ENCODE assay signal across 16 cellular contexts in genomic region chr13:33869005-33869404, GRCh38. TPM values are rescaled to one million over a fixed set of nuclear protein-coding genes. Genes with fewer than 3 reads are reported as not detected.
A peak's percentile ranks its signal among the peaks of the same experiment; 100 is the strongest.
DNase-seq lines count a peak whose midpoint lies in the region; ATAC-seq and TF ChIP-seq lines count a peak whose summit lies in the region.
"Had no signal": no experiment of that assay in that cellular context is flagged by ENCODE, and none has a peak within 500 bp of the region (broad histone marks: within the 10 kb centered on the region; RNA-seq: fewer than 3 reads in every experiment).

No MANE protein-coding gene starts in this region.

- TF ChIP-seq POLR2A in adrenal gland (IDR thresholded peaks at IDR 0.05): no peak

- H3K4me3 ChIP-seq in adrenal gland: no peak overlapping the region
- H3K4me3 ChIP-seq: SK-N-MC had no signal

- H3K36me3 ChIP-seq in adrenal gland (replicated peaks in 1 of 2): no peaks in the 10 kb centered on the region

- no peaks in the 10 kb centered on the region for H3K4me1 Mint-ChIP-seq in stimulated activated naive CD8-positive, alpha-beta T cell treated with anti-CD3 and anti-CD28 coated beads, Interleukin-15, Interleukin-2, amounts not matched to agents 100 ng/mL and 50 ng/mL, for 24 hours (ENCODE audit: low read depth)

- H3K27me3 Mint-ChIP-seq in stimulated activated naive CD8-positive, alpha-beta T cell treated with anti-CD3 and anti-CD28 coated beads, Interleukin-15, Interleukin-2, amounts not matched to agents 100 ng/mL and 50 ng/mL, for 24 hours: no peaks in the 10 kb centered on the region
- H3K27me3 Mint-ChIP-seq: B cell had no signal

- H3K9me3 Mint-ChIP-seq in stimulated activated naive CD8-positive, alpha-beta T cell treated with anti-CD3 and anti-CD28 coated beads, Interleukin-15, Interleukin-2, amounts not matched to agents 100 ng/mL and 50 ng/mL, for 24 hours: no peaks in the 10 kb centered on the region
- H3K9me3 Mint-ChIP-seq: CD8-positive, alpha-beta T cell had no signal

- H3K4me3 Mint-ChIP-seq in stimulated activated naive CD8-positive, alpha-beta T cell treated with anti-CD3 and anti-CD28 coated beads, Interleukin-15, Interleukin-2, amounts not matched to agents 100 ng/mL and 50 ng/mL, for 24 hours: no peak overlapping the region
- H3K4me3 Mint-ChIP-seq: B cell; CD8-positive, alpha-beta T cell had no signal

- TF ChIP-seq CTCF in adrenal gland (IDR thresholded peaks at IDR 0.05): no peak

- ATAC-seq in stimulated activated naive CD8-positive, alpha-beta T cell treated with anti-CD3 and anti-CD28 coated beads, Interleukin-15, Interleukin-2, amounts not matched to agents 100 U/mL and 50 U/mL, for 24 hours: no peak
- ATAC-seq in GM19023 (IDR thresholded peaks at IDR 0.05; ENCODE audit: unreplicated experiment): no peak
- ATAC-seq: CD8-positive, alpha-beta T cell; PC-3 had no signal

- H3K27ac ChIP-seq in adrenal gland: peak overlapping the region in 3 of 5 donors; percentile 26 to 68 (median 60)
- H3K27ac ChIP-seq: KMS-11, SK-N-MC had no signal

- peak overlapping the region; percentile 13 for H3K27ac Mint-ChIP-seq in stimulated activated naive CD8-positive, alpha-beta T cell treated with anti-CD3 and anti-CD28 coated beads, Interleukin-15, Interleukin-2, amounts not matched to agents 100 ng/mL and 50 ng/mL, for 24 hours
- H3K27ac Mint-ChIP-seq: B cell; CD8-positive, alpha-beta T cell had no signal

- intact Hi-C loops in adrenal gland (cut with DNase I): no loop called here

- DNase-seq in stimulated activated naive CD8-positive, alpha-beta T cell treated with anti-CD3 and anti-CD28 coated beads, Interleukin-15, Interleukin-2, amounts not matched to agents 100 U/mL and 50 U/mL, for 24 hours: no peak
- no peak for DNase-seq in adrenal gland
- DNase-seq in kidney glomerular epithelial cell (lab: John Stamatoyannopoulos, UW): peak; percentile 70
- no peak for DNase-seq in anterior cingulate cortex (lab: John Stamatoyannopoulos, UW)
- no peak for DNase-seq in effector CD8-positive, alpha-beta T cell (lab: John Stamatoyannopoulos, UW)
- DNase-seq: CD8-positive, alpha-beta T cell; MM.1S; NCI-H1105 treated with DMSO at 0.1 percent for 48 hours; NCI-H187 treated with DMSO at 0.1 percent for 48 hours; NCI-H510A treated with DMSO at 0.1 percent for 48 hours; PC-3 had no signal

- H3K4me1 ChIP-seq in adrenal gland (replicated peaks in 1 of 2): peaks cover 13 to 37% of the 10 kb centered on the region in 2 donors

- H3K27me3 ChIP-seq in adrenal gland: no peaks in the 10 kb centered on the region

- H3K9me3 ChIP-seq in adrenal gland (replicated peaks in 1 of 3): no peaks in the 10 kb centered on the region

- H3K36me3 Mint-ChIP-seq in stimulated activated naive CD8-positive, alpha-beta T cell treated with anti-CD3 and anti-CD28 coated beads, Interleukin-15, Interleukin-2, amounts not matched to agents 100 ng/mL and 50 ng/mL, for 24 hours (ENCODE audit: low read depth): peaks cover 10% of the 10 kb centered on the region
- H3K36me3 Mint-ChIP-seq: CD8-positive, alpha-beta T cell had no signal

RNA-seq across cellular contexts. Expression of gene RFC3, which starts 51.1 kb away (rescaled TPM):
- total RNA-seq in adrenal gland: 10 to 100 TPM in 7 of 8 donors, 1 to 10 TPM in 1; 9.1 to 33.8 (median 20.0) TPM
- polyA plus RNA-seq in adrenal gland: 10 to 100 TPM in 2 of 3 donors, 1 to 10 TPM in 1; 4.4 to 16.1 (median 10.0) TPM
